17 cellular contexts compared by ENCODE assay signal in the genomic region with DNA sequence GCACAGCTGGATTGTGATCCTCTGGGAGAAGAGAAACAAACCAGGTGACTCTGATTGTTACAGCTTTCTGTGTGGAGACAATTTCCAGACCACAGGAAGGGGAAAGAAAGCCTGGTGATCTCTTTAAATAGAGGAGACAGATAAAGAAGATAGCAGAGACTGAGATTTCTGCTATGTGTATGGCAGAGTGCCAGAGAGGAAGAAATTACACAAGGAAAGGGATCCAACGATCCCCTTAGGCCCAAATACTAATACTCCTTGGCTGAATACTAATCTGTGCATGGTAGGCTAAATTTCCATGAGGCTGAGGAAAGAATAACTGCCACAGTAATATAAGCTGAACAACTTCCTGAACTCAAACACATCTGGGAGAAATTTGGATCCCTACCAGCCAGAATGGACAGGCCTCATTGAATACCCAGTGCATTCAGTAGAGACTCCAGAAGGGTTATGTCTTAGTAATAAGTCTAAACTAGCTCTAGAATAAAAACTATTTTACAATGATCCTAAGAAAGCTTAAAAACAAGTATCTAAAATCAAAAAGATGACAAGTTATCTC.
"Had no signal": no experiment of that assay in that cellular context is flagged by ENCODE, and none has a peak within 500 bp of the region (broad histone marks: within the 10 kb centered on the region; RNA-seq: fewer than 3 reads in every experiment).

No MANE protein-coding gene starts in this region.

- H3K27ac ChIP-seq: colonic mucosa, prostate gland, spleen, suprapubic skin, WERI-Rb-1 had no signal

- H3K9me3 ChIP-seq: colonic mucosa, prostate gland, spleen, suprapubic skin had no signal

- ATAC-seq: activated naive CD4-positive, alpha-beta T cell treated with anti-CD3 and anti-CD28 coated beads, Interleukin-2, amount 50 U/mL, for 72 hours; natural killer cell treated with Interleukin-12 subunit alpha and Interleukin-12 subunit beta and Interleukin-15 and Interleukin-18, amount 100 ng/mL, for 72 hours; sciatic nerve had no signal

- H3K4me1 ChIP-seq: colonic mucosa, prostate gland, spleen, suprapubic skin had no signal

- H3K27me3 ChIP-seq: colonic mucosa, spleen, suprapubic skin had no signal

- FAIRE-seq: kidney had no signal

- H3K4me3 ChIP-seq: colonic mucosa, prostate gland, spleen, suprapubic skin had no signal

- DNase-seq: activated CD4-positive, alpha-beta T cell treated with anti-CD3 and anti-CD28 coated beads, Interleukin-2, amount 50 U/mL, for 48 hours; activated effector memory CD4-positive, alpha-beta T cell treated with anti-CD3 and anti-CD28 coated beads, Interleukin-2, amount 50 U/mL, for 16 hours; activated T-cell treated with anti-CD3 and anti-CD28 coated beads, Interleukin-2, amount 50 U/mL, for 1 hour; caudate nucleus; colonic mucosa; hippocampal formation; kidney; mesendoderm; occipital lobe; spleen; T-helper 1 cell; WERI-Rb-1 had no signal

- H3K36me3 ChIP-seq: colonic mucosa, prostate gland, spleen, suprapubic skin, WERI-Rb-1 had no signal
